In the genomic region with DNA sequence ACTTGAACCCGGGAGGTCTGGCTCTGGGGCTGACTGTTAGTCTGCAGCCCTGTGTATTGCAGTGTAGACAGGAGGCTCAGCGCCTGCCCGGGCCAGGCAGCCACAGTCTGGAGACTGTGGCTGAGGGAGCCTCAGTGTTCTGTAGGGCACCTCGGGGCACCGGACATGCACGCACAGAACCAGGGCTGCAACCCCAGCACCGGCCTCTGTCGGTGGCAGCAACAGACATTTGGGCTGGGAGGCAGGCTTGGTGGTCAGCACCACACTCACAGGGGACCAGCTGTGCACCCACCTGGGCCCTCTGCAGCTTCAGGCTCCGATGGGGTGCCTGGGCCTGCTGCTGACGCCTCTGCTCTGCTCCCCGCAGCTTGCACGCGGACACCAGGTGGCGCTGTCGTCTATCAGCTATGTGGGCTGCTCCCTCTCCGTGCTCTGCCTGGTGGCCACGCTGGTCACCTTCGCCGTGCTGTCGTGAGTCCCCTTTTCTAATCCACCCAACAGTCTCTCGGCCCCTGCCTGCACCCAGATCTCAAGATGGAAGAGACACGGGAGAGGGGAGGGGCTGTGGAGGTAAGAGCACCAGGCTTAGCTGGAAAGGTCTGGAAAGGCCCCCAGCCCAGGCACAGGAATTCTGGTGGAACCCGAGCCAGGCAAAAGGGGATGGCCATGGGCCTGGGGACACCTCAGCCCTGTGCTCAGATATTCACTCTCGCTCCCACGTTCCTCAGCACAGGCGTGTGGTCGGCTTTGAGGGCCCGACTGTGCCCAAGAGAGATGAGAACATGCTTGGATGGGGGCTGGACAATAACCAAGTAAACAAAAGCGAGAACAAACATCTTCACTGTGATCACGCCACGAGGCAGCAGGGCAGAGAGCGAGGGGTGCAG, we compare ENCODE assay signal across 8 cellular contexts.
A peak's percentile ranks its signal among the peaks of the same experiment; 100 is the strongest.
DNase-seq lines count a peak whose midpoint lies in the region; ATAC-seq, FAIRE-seq and TF ChIP-seq lines count a peak whose summit lies in the region.

No MANE protein-coding gene starts in this region.

- H2BK120ac ChIP-seq in trophoblast cell (ENCODE audit: insufficient read depth, low read length, poor library complexity): no peak overlapping the region

- no peaks in the 10 kb centered on the region for H3K36me3 ChIP-seq in SJCRH30
- H3K36me3 ChIP-seq in trophoblast cell (ENCODE audit: control insufficient read depth in 1 of 2, insufficient read depth in 2 of 2, low read length in 2 of 2): no peaks in the 10 kb centered on the region

- H3K9me3 ChIP-seq in SJCRH30 (replicated peaks): no peaks in the 10 kb centered on the region
- H3K9me3 ChIP-seq in trophoblast cell (ENCODE audit: insufficient read depth, low read depth, low read length): peaks cover 7% of the 10 kb centered on the region

- H3K14ac ChIP-seq in trophoblast cell (ENCODE audit: low read length): no peak overlapping the region

- no peak overlapping the region for H3K27ac Mint-ChIP-seq in type B pancreatic cell

- H3K4me1 ChIP-seq in SJCRH30 (no peaks in the 10 kb centered on the region), trophoblast cell (ENCODE audit: control insufficient read depth in 1 of 2, insufficient read depth in 2 of 2, low read length in 2 of 2) (no peaks in the 10 kb centered on the region)

- no peaks in the 10 kb centered on the region for H3K79me1 ChIP-seq in trophoblast cell (ENCODE audit: low read length)

- peak; percentile 64 for ATAC-seq in GM21515 (IDR thresholded peaks at IDR 0.05; ENCODE audit: unreplicated experiment)

- no peak overlapping the region for H2BK5ac ChIP-seq in trophoblast cell (ENCODE audit: low read depth, low read length, poor library complexity)

- no peaks in the 10 kb centered on the region for H3K9me3 Mint-ChIP-seq in type B pancreatic cell

- H2AK5ac ChIP-seq in trophoblast cell (ENCODE audit: low read length): no peak overlapping the region

- no peak overlapping the region for H3K4me2 ChIP-seq in trophoblast cell (ENCODE audit: low read length)

- in situ Hi-C loops in KBM-7 (cut with MboI; ENCODE audit: low pct_unique_long_range_greater_than_20kb, low sequenced_read_pairs): loop anchor here (25.0 kb wide), 1 partner anchor 192 kb away; no protein-coding TSS in a partner anchor

- no CpG with 5 or more reads among the region's 32 CpGs for WGBS in trophoblast cell (ENCODE audit: extremely low coverage, insufficient coverage, insufficient read length)

- no peak overlapping the region for H3K9ac ChIP-seq in trophoblast cell (ENCODE audit: low read length)

- no peak overlapping the region for H2AFZ ChIP-seq in trophoblast cell (ENCODE audit: insufficient read depth, low read length, poor library complexity)

- no peak overlapping the region for H2BK12ac ChIP-seq in trophoblast cell (ENCODE audit: low read length)

- H3K18ac ChIP-seq in trophoblast cell (ENCODE audit: low read length): no peak overlapping the region

- no peak overlapping the region for H3K4me3 Mint-ChIP-seq in type B pancreatic cell

- H3K4ac ChIP-seq in trophoblast cell (ENCODE audit: low read depth, low read length): no peak overlapping the region

- H4K91ac ChIP-seq in trophoblast cell (ENCODE audit: low read depth, low read length): no peak overlapping the region

- peaks cover 6% of the 10 kb centered on the region for H3K4me1 Mint-ChIP-seq in type B pancreatic cell (ENCODE audit: unreplicated experiment)

- H3K79me2 ChIP-seq in trophoblast cell (ENCODE audit: control insufficient read depth, insufficient read depth, low read length, poor library complexity): no peaks in the 10 kb centered on the region

- H3K27ac ChIP-seq in SJCRH30: no peak overlapping the region
- H3K27ac ChIP-seq in trophoblast cell (ENCODE audit: low read depth, low read length): no peak overlapping the region

- H3K36me3 Mint-ChIP-seq in type B pancreatic cell: no peaks in the 10 kb centered on the region

- H3K27me3 Mint-ChIP-seq in type B pancreatic cell: no peaks in the 10 kb centered on the region

- no peak overlapping the region for H3K23ac ChIP-seq in trophoblast cell (ENCODE audit: low read length)

- H3K4me3 ChIP-seq in SJCRH30: no peak overlapping the region
- no peak overlapping the region for H3K4me3 ChIP-seq in trophoblast cell (ENCODE audit: low read depth, low read length)

- H4K8ac ChIP-seq in trophoblast cell (ENCODE audit: low read depth, low read length): no peak overlapping the region

- FAIRE-seq in D721Med (lab: Jason Lieb, UNC): no peak

- H3K27me3 ChIP-seq in SJCRH30 (no peaks in the 10 kb centered on the region), trophoblast cell (ENCODE audit: insufficient read depth, low read length) (no peaks in the 10 kb centered on the region)

- TF ChIP-seq CTCF in D721Med (IDR thresholded peaks at IDR 0.05; ENCODE audit: insufficient read depth, missing control alignments) (peak; percentile 87), type B pancreatic cell (conservative IDR thresholded peaks at IDR 0.05) (peak; percentile 97)

- peak; percentile 76 for DNase-seq in D721Med (ENCODE audit: insufficient read length, low spot score)
- DNase-seq in KBM-7: peak; percentile 75
- DNase-seq in SJCRH30: peak; percentile 68 to 78
- DNase-seq in activated gamma-delta T cell treated with anti-CD3 and anti-CD28 coated beads, Interleukin-2, amount 50 U/mL, for 16 hours (ENCODE audit: low read depth): peak; percentile 58
- peak; percentile 66 for DNase-seq in globus pallidus (ENCODE audit: low spot score)
- peak; percentile 46 to 88 for DNase-seq in trophoblast cell
- peak; percentile 90 for DNase-seq in type B pancreatic cell (ENCODE audit: extremely low spot score, unreplicated experiment)

- no peak overlapping the region for H4K12ac ChIP-seq in trophoblast cell (ENCODE audit: low read depth, low read length)
